In genomic region chr7:55180821-55181542, GRCh38 we compare ENCODE assay signal across 28 cellular contexts.
DNase-seq lines count a peak whose midpoint lies in the region; ATAC-seq and TF ChIP-seq lines count a peak whose summit lies in the region.
"Had no signal": no experiment of that assay in that cellular context is flagged by ENCODE, and none has a peak within 500 bp of the region (broad histone marks: within the 10 kb centered on the region; RNA-seq: fewer than 3 reads in every experiment).

No MANE protein-coding gene starts in this region.

- DNase-seq in LNCaP clone FGC (ENCODE audit: low read depth) (peak; percentile 98), right lobe of liver (peak; percentile 85 to 91 (median 88)), stomach (peak; percentile 81), mesenteric fat pad (ENCODE audit: low spot score) (no peak), cerebellum (ENCODE audit: low spot score) (no peak), AG08396 (ENCODE audit: low spot score) (no peak)
- DNase-seq: activated CD4-positive, alpha-beta memory T cell treated with anti-CD3 and anti-CD28 coated beads for 36 hours; anterior cingulate cortex; Calu3; DND-41; GM23248; IMR-90; left cardiac atrium; mesenchymal stem cell; naive B cell; NCI-H1105 treated with DMSO at 0.1 percent for 48 hours; occipital lobe; stimulated activated CD4-positive, alpha-beta T cell treated with anti-CD3 and anti-CD28 coated beads, Interleukin-1b, Interleukin-23, amount 100 ng/mL, for 48 hours had no signal

- H3K9me3 Mint-ChIP-seq in stimulated activated memory B cell treated with anti-CD40 and anti-IgM and Interleukin-4, amounts not matched to agents 10 μg/mL and 1 μg/mL and 100 μg/mL, for 72 hours: no peaks in the 10 kb centered on the region
- H3K9me3 Mint-ChIP-seq: activated CD4-positive, alpha-beta memory T cell treated with anti-CD3 and anti-CD28 coated beads for 36 hours; naive B cell; T-helper 1 cell treated with Interleukin-12 subunit alpha and Interleukin-12 subunit beta and Interleukin-4 antibody, amounts not matched to agents 30 μg/mL and 1 μg/mL, for 36 hours had no signal

- peak overlapping the region in 1 of 2 donors; percentile 6 for H3K9ac ChIP-seq in duodenal mucosa (ENCODE audit: low read depth in 1 of 2, low read length in 2 of 2)
- H3K9ac ChIP-seq: GM23248, SK-N-SH had no signal

- H3K27ac ChIP-seq in duodenal mucosa (ENCODE audit: low read depth, low read length) (peak overlapping the region; percentile 43), right lobe of liver (peak overlapping the region; percentile 75 to 92 (median 83)), stomach (peak overlapping the region; percentile 35 to 55 (median 41))
- H3K27ac ChIP-seq: coronary artery, esophagus muscularis mucosa, GM23248 had no signal

- H3K27me3 ChIP-seq in duodenal mucosa (ENCODE audit: control insufficient read depth in 1 of 2, insufficient read depth in 2 of 2, low read length in 2 of 2): no peaks in the 10 kb centered on the region
- no peaks in the 10 kb centered on the region for H3K27me3 ChIP-seq in right lobe of liver
- no peaks in the 10 kb centered on the region for H3K27me3 ChIP-seq in stomach
- H3K27me3 ChIP-seq: esophagus muscularis mucosa had no signal

- TF ChIP-seq POLR2A in right lobe of liver (IDR thresholded peaks at IDR 0.05) (no peak), stomach (IDR thresholded peaks at IDR 0.05) (no peak)

- WGBS in right lobe of liver (ENCODE audit: insufficient coverage, low coverage, low lambda C conversion rate, missing lambda C conversion rate): 46% methylated on average over 5 of the region's 22 CpGs
- whole genome bisulfite sequencing in stomach, 5 donors: 54 to 80% (median 62%) methylated on average over 21 to 22 of the region's 22 CpGs

- peak; percentile 65 to 81 (median 72) for ATAC-seq in right lobe of liver
- no peak for ATAC-seq in stimulated activated memory B cell treated with anti-CD40 and anti-IgM and Interleukin-4, amounts not matched to agents 10 μg/mL and 1 μg/mL and 100 μg/mL, for 72 hours
- ATAC-seq: activated CD4-positive, CD25-positive, alpha-beta regulatory T cell treated with anti-CD3 and anti-CD28 coated beads, Interleukin-2, amount 50 U/mL, for 24 hours; left cardiac atrium had no signal

- H3K36me3 ChIP-seq in duodenal mucosa (ENCODE audit: control insufficient read depth in 1 of 2, insufficient read depth in 2 of 2, low read length in 2 of 2) (peaks cover 0 to 33% of the 10 kb centered on the region in 2 donors), right lobe of liver (peaks cover 0 to 23% (median 13%) of the 10 kb centered on the region in 4 donors), stomach (peaks cover 12 to 65% (median 57%) of the 10 kb centered on the region in 4 donors)

- H3K27me3 Mint-ChIP-seq in stimulated activated memory B cell treated with anti-CD40 and anti-IgM and Interleukin-4, amounts not matched to agents 10 μg/mL and 1 μg/mL and 100 μg/mL, for 72 hours: peaks cover 14% of the 10 kb centered on the region

- TF ChIP-seq CTCF in LNCaP clone FGC (IDR thresholded peaks at IDR 0.05; ENCODE audit: control insufficient read depth, extremely low read depth, insufficient read depth) (peak; percentile 85), right lobe of liver (IDR thresholded peaks at IDR 0.05) (peak in 3 of 4 donors; percentile 16 to 43 (median 37)), stomach (IDR thresholded peaks at IDR 0.05) (peak in 2 of 7 experiments; percentile 43 to 44)

- H3K4me1 ChIP-seq in duodenal mucosa (ENCODE audit: control insufficient read depth in 1 of 2, insufficient read depth in 2 of 2, low read length in 2 of 2) (peaks cover 48 to 52% of the 10 kb centered on the region in 2 donors), right lobe of liver (peaks cover 0 to 42% (median 21%) of the 10 kb centered on the region in 4 donors), stomach (peaks cover 43 to 66% (median 49%) of the 10 kb centered on the region in 4 donors)

- intact Hi-C loops in right lobe of liver (cut with DNase I): no loop called here
- intact Hi-C loops in stomach (cut with DNase I; ENCODE audit: low total_unique reads): no loop called here

- no peak for TF ChIP-seq EP300 in stomach (IDR thresholded peaks at IDR 0.05)

- H3K4me3 ChIP-seq in LNCaP clone FGC (ENCODE audit: low read depth, low read length) (peak overlapping the region; percentile 42), duodenal mucosa (ENCODE audit: low read depth in 1 of 2, low read length in 2 of 2) (peak overlapping the region; percentile 8 to 18), right lobe of liver (no peak overlapping the region), stomach (no peak overlapping the region)
- H3K4me3 ChIP-seq: coronary artery, esophagus muscularis mucosa, GM23248, smooth muscle cell had no signal

- no peaks in the 10 kb centered on the region for H3K4me1 Mint-ChIP-seq in stimulated activated memory B cell treated with anti-CD40 and anti-IgM and Interleukin-4, amounts not matched to agents 10 μg/mL and 1 μg/mL and 100 μg/mL, for 72 hours
- H3K4me1 Mint-ChIP-seq: CD14-positive monocyte, naive B cell had no signal

- no peak overlapping the region for H3K4me3 Mint-ChIP-seq in stimulated activated memory B cell treated with anti-CD40 and anti-IgM and Interleukin-4, amounts not matched to agents 10 μg/mL and 1 μg/mL and 100 μg/mL, for 72 hours
- H3K4me3 Mint-ChIP-seq: activated CD4-positive, alpha-beta memory T cell treated with anti-CD3 and anti-CD28 coated beads for 36 hours; activated naive CD8-positive, alpha-beta T cell; CD14-positive monocyte; naive B cell; T-helper 1 cell treated with Interleukin-12 subunit alpha and Interleukin-12 subunit beta and Interleukin-4 antibody, amounts not matched to agents 30 μg/mL and 1 μg/mL, for 36 hours had no signal

- H3K9me3 ChIP-seq in duodenal mucosa (ENCODE audit: control insufficient read depth in 1 of 2, low read length in 2 of 2) (no peaks in the 10 kb centered on the region), right lobe of liver (no peaks in the 10 kb centered on the region), stomach (no peaks in the 10 kb centered on the region)
- H3K9me3 ChIP-seq: esophagus muscularis mucosa, SK-N-SH had no signal

- no peaks in the 10 kb centered on the region for H3K36me3 Mint-ChIP-seq in stimulated activated memory B cell treated with anti-CD40 and anti-IgM and Interleukin-4, amounts not matched to agents 10 μg/mL and 1 μg/mL and 100 μg/mL, for 72 hours
- H3K36me3 Mint-ChIP-seq: activated CD4-positive, alpha-beta memory T cell treated with anti-CD3 and anti-CD28 coated beads for 36 hours; activated naive CD8-positive, alpha-beta T cell; CD14-positive monocyte; naive B cell had no signal

- no peak overlapping the region for H3K27ac Mint-ChIP-seq in stimulated activated memory B cell treated with anti-CD40 and anti-IgM and Interleukin-4, amounts not matched to agents 10 μg/mL and 1 μg/mL and 100 μg/mL, for 72 hours
- H3K27ac Mint-ChIP-seq: activated CD4-positive, alpha-beta memory T cell treated with anti-CD3 and anti-CD28 coated beads for 36 hours; activated naive CD8-positive, alpha-beta T cell; CD14-positive monocyte; T-helper 1 cell treated with Interleukin-12 subunit alpha and Interleukin-12 subunit beta and Interleukin-4 antibody, amounts not matched to agents 30 μg/mL and 1 μg/mL, for 36 hours had no signal

Comparison
In these comparisons a context has a peak if more than half of its experiments do, and no peak if none do; other contexts are left out.
1. DNase-seq: peak in LNCaP clone FGC (single experiment), right lobe of liver (3 of 3) and stomach (single experiment); none in mesenteric fat pad (single experiment), cerebellum (single experiment) and AG08396 (single experiment).
2. H3K4me3 ChIP-seq: peak in LNCaP clone FGC (single experiment) and duodenal mucosa (2 of 2); none in right lobe of liver (0 of 3) and stomach (0 of 4).
3. Peak in every context shown above with its lines, with median percentiles within 50 percentile points of each other: H3K27ac ChIP-seq.